ENCODE assay signal across 12 cellular contexts in the genomic region with DNA sequence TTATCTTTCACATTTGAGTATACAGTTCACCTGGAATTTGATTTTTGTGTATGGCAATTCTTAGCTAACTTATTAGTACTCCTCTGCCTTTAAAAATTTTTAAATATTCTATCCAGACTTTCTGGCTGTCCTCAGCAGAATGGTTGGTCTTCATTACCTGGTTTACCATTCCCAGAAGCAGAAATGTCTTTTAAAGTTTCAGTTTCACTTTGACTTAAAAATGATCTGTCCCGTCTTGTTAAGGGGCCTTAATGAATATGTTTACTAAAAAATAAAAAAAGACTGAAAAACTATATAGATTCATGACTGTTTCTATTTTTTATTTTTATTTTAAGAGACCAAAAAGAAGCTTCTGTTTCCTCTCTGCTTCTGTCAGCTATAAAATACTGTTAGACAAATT.
A peak's percentile ranks its signal among the peaks of the same experiment; 100 is the strongest.
DNase-seq lines count a peak whose midpoint lies in the region; ATAC-seq and TF ChIP-seq lines count a peak whose summit lies in the region.
"Had no signal": no experiment of that assay in that cellular context is flagged by ENCODE, and none has a peak within 500 bp of the region (broad histone marks: within the 10 kb centered on the region; RNA-seq: fewer than 3 reads in every experiment).

No MANE protein-coding gene starts in this region.

- CTCF ChIA-PET in Calu3 (lab: Charles Lee) = interaction anchor here (0.6 to 1.4 kb wide), 3 partner anchors 20 to 73 kb away, joined by 3 read pairs; no protein-coding TSS in a partner anchor

- TF ChIP-seq CTCF in left ventricle myocardium inferior (IDR thresholded peaks at IDR 0.05; ENCODE audit: borderline replicate concordance) = no peak
- TF ChIP-seq CTCF in upper lobe of left lung (IDR thresholded peaks at IDR 0.05) = no peak
- no peak for TF ChIP-seq CTCF in Calu3 (IDR thresholded peaks at IDR 0.05; ENCODE audit: unreplicated experiment)

- ATAC-seq in activated naive CD4-positive, alpha-beta T cell treated with anti-CD3 and anti-CD28 coated beads, Interleukin-2, amount 50 U/mL, for 72 hours = no peak
- ATAC-seq in left lobe of liver (peak; percentile 60), upper lobe of left lung (ENCODE audit: low FRiP score in 2 of 2) (no peak), GM19324 (IDR thresholded peaks at IDR 0.05; ENCODE audit: low FRiP score, unreplicated experiment) (no peak)

- H3K4me3 Mint-ChIP-seq in Calu3 (ENCODE audit: low read depth, unreplicated experiment) = no peak overlapping the region
- H3K4me3 Mint-ChIP-seq: neural progenitor cell had no signal

- no peaks in the 10 kb centered on the region for H3K27me3 ChIP-seq in left ventricle myocardium inferior (ENCODE audit: low read depth)
- H3K27me3 ChIP-seq in upper lobe of left lung = no peaks in the 10 kb centered on the region
- H3K27me3 ChIP-seq: neural progenitor cell had no signal

- H3K27me3 Mint-ChIP-seq in Calu3 (ENCODE audit: unreplicated experiment) = no peaks in the 10 kb centered on the region

- no TSS peak for BruUV-seq in Calu3 (replicated peaks; lab: Mats Ljungman, UMichigan)

- H3K4me1 ChIP-seq in left ventricle myocardium inferior (peaks cover 49% of the 10 kb centered on the region), upper lobe of left lung (peaks cover 12 to 25% (median 17%) of the 10 kb centered on the region in 4 donors)
- H3K4me1 ChIP-seq: HAP-1 had no signal

- peak overlapping the region; percentile 49 for H3K4me3 ChIP-seq in left ventricle myocardium inferior
- peak overlapping the region in 2 of 4 donors; percentile 28 for H3K4me3 ChIP-seq in upper lobe of left lung
- H3K4me3 ChIP-seq: HAP-1, neural progenitor cell had no signal

- WGBS in upper lobe of left lung, 2 donors = 3 to 5% methylated on average over 1 of the region's 1 CpG

- TF ChIP-seq POLR2A in upper lobe of left lung (IDR thresholded peaks at IDR 0.05) = no peak

- DNase-seq in left ventricle myocardium inferior = no peak
- DNase-seq in cardiac septum (ENCODE audit: low spot score) = no peak
- no peak for DNase-seq in activated naive CD4-positive, alpha-beta T cell treated with anti-CD3 and anti-CD28 coated beads, Interleukin-2, amount 50 U/mL, for 72 hours (ENCODE audit: low spot score in 2 of 2)
- no peak for DNase-seq in left lobe of liver (ENCODE audit: low spot score)
- no peak for DNase-seq in upper lobe of left lung
- no peak for DNase-seq in RKO (ENCODE audit: low spot score)
- no peak for DNase-seq in Calu3
- DNase-seq: cortex of kidney, DMS79 had no signal

- no peak for TF ChIP-seq EP300 in upper lobe of left lung (IDR thresholded peaks at IDR 0.05)

- H3K27ac Mint-ChIP-seq in activated naive CD4-positive, alpha-beta T cell treated with anti-CD3 and anti-CD28 coated beads, Interleukin-2, amount 50 U/mL, for 72 hours = peak overlapping the region; percentile 85 to 93
- no peak overlapping the region for H3K27ac Mint-ChIP-seq in Calu3 (ENCODE audit: unreplicated experiment)
- H3K27ac Mint-ChIP-seq: neural progenitor cell had no signal

- H3K4me1 Mint-ChIP-seq in Calu3 (ENCODE audit: low read depth, unreplicated experiment) = peaks cover 23% of the 10 kb centered on the region

- peaks cover 0 to 4% of the 10 kb centered on the region in 2 donors for H3K36me3 Mint-ChIP-seq in activated naive CD4-positive, alpha-beta T cell treated with anti-CD3 and anti-CD28 coated beads, Interleukin-2, amount 50 U/mL, for 72 hours
- no peaks in the 10 kb centered on the region for H3K36me3 Mint-ChIP-seq in Calu3 (ENCODE audit: insufficient read depth, unreplicated experiment)

- H3K27ac ChIP-seq in left ventricle myocardium inferior (replicated peaks) = peak overlapping the region; percentile 63
- H3K27ac ChIP-seq in upper lobe of left lung = peak overlapping the region in 3 of 4 donors; percentile 7 to 67 (median 27)
- H3K27ac ChIP-seq: neural progenitor cell had no signal

- H3K9me3 ChIP-seq in left ventricle myocardium inferior (replicated peaks) (no peaks in the 10 kb centered on the region), upper lobe of left lung (no peaks in the 10 kb centered on the region)
- H3K9me3 ChIP-seq: HAP-1 had no signal

- H3K9me3 Mint-ChIP-seq in activated naive CD4-positive, alpha-beta T cell treated with anti-CD3 and anti-CD28 coated beads, Interleukin-2, amount 50 U/mL, for 72 hours = no peaks in the 10 kb centered on the region
- no peaks in the 10 kb centered on the region for H3K9me3 Mint-ChIP-seq in Calu3 (ENCODE audit: low read depth, unreplicated experiment)
- H3K9me3 Mint-ChIP-seq: neural progenitor cell had no signal

- no peaks in the 10 kb centered on the region for H3K36me3 ChIP-seq in left ventricle myocardium inferior
- no peaks in the 10 kb centered on the region for H3K36me3 ChIP-seq in upper lobe of left lung
- H3K36me3 ChIP-seq: HAP-1, neural progenitor cell had no signal

- intact Hi-C loops in left ventricle myocardium inferior (cut with micrococcal nuclease) (no loop called here), cardiac septum (cut with DNase I) (no loop called here), Calu3 (cut with micrococcal nuclease; ENCODE audit: unreplicated experiment) (no loop called here)
